1 cellular context compared by ENCODE assay signal in the genomic region with DNA sequence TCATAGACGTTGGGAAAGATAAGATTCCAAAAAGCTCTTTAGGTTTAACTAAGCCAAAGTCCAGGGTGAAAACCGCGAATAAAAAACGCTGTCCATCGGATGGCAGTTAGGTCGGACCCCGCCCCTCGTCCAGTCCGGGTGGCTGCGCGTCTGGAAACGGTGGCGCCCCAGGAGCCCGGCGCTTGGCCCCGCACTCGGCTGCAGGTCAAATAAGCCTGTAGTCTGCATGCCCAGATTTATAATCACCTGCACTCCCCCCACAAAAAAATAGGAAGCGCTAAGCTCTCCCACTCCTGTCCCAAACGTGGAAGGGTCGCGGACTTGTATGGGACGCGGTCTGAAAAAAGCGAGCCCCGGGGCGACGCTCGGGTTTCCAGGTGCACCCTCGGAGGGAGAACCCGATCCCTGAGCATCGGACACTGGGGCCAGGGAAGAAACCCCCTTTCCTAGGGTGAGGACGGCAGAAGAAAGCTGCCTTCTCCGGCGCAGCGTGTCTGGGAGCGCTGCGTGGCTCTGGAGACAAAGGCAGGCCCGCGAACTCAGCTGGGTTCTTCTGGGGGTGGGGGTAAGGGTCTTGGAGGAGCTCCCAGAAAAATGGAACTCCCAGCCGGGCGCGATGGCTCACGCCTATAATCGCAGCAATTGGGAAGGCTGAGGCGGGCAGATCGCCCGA.
A peak's percentile ranks its signal among the peaks of the same experiment; 100 is the strongest.
TF ChIP-seq lines count a peak whose summit lies in the region.

No MANE protein-coding gene starts in this region.

TF ChIP-seq in K562, 482 proteins besides CTCF, POLR2A, EP300 and RAD21 (continued from another document and continues in another):
- no peak for TF ChIP-seq ZNF277 (CRISPR knock-in tag; IDR thresholded peaks at IDR 0.05; ENCODE audit: borderline replicate concordance)
- TF ChIP-seq PHF20 (IDR thresholded peaks at IDR 0.05; ENCODE audit: partially characterized antibody) = no peak
- no peak for TF ChIP-seq ZNF830 (CRISPR knock-in tag; IDR thresholded peaks at IDR 0.05)
- TF ChIP-seq, protein P1, sequence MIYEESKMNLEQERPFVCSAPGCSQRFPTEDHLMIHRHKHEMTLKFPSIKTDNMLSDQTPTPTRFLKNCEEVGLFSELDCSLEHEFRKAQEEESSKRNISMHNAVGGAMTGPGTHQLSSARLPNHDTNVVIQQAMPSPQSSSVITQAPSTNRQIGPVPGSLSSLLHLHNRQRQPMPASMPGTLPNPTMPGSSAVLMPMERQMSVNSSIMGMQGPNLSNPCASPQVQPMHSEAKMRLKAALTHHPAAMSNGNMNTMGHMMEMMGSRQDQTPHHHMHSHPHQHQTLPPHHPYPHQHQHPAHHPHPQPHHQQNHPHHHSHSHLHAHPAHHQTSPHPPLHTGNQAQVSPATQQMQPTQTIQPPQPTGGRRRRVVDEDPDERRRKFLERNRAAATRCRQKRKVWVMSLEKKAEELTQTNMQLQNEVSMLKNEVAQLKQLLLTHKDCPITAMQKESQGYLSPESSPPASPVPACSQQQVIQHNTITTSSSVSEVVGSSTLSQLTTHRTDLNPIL (CRISPR knock-in tag; IDR thresholded peaks at IDR 0.05) = no peak
- TF ChIP-seq NFIX (CRISPR knock-in tag; IDR thresholded peaks at IDR 0.05; ENCODE audit: low read depth) = no peak
- peak; percentile 78; the same call in 1 of the 2 replicates for TF ChIP-seq KAT7 (CRISPR knock-in tag; IDR thresholded peaks at IDR 0.05; ENCODE audit: borderline replicate concordance)
- TF ChIP-seq SAFB2 (IDR thresholded peaks at IDR 0.05; ENCODE audit: borderline replicate concordance, low read depth, low read length, severe bottlenecking) = no peak
- TF ChIP-seq NFE2 (IDR thresholded peaks at IDR 0.05; ENCODE audit: low read depth) = no peak
- peak; percentile 5; the same call in 1 of the 2 replicates for TF ChIP-seq SMAD4 (CRISPR knock-in tag; conservative IDR thresholded peaks at IDR 0.05)
- TF ChIP-seq CTCFL (IDR thresholded peaks at IDR 0.05; ENCODE audit: borderline replicate concordance, insufficient read depth, low read depth, low read length, poor library complexity, severe bottlenecking) = no peak
- TF ChIP-seq TEAD4 (IDR thresholded peaks at IDR 0.05; ENCODE audit: low read length) = no peak
- TF ChIP-seq TEAD4 (CRISPR knock-in tag; IDR thresholded peaks at IDR 0.05; ENCODE audit: borderline replicate concordance) = no peak
- peak; percentile 41; the same call in 1 of the 2 replicates for TF ChIP-seq ZBTB17 (CRISPR knock-in tag; IDR thresholded peaks at IDR 0.05)
- TF ChIP-seq HSF4 (CRISPR knock-in tag; IDR thresholded peaks at IDR 0.05; ENCODE audit: borderline replicate concordance) = no peak
- no peak for TF ChIP-seq MEIS2 (IDR thresholded peaks at IDR 0.05; ENCODE audit: partially characterized antibody)
- TF ChIP-seq RB1 (IDR thresholded peaks at IDR 0.05; ENCODE audit: low read depth) = 0 out of 2 replicates have a peak, but pooled peaks have one; percentile 25
- no peak for TF ChIP-seq ZNF445 (CRISPR knock-in tag; IDR thresholded peaks at IDR 0.05; ENCODE audit: low read depth)
- TF ChIP-seq NR2C1 (IDR thresholded peaks at IDR 0.05) = no peak
- TF ChIP-seq NR2C1 (tag; IDR thresholded peaks at IDR 0.05) = no peak
- no peak for TF ChIP-seq ZNF717 (CRISPR knock-in tag; IDR thresholded peaks at IDR 0.05)
- no peak for TF ChIP-seq MIER1 (IDR thresholded peaks at IDR 0.05; ENCODE audit: low read depth)
- TF ChIP-seq, protein P2, sequence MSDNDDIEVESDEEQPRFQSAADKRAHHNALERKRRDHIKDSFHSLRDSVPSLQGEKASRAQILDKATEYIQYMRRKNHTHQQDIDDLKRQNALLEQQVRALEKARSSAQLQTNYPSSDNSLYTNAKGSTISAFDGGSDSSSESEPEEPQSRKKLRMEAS (CRISPR knock-in tag; IDR thresholded peaks at IDR 0.05) = peak; percentile 4; the same call in 1 of the 2 replicates
- TF ChIP-seq ETV6 (IDR thresholded peaks at IDR 0.05; ENCODE audit: borderline replicate concordance in 1 of 2, low read depth in 2 of 2, low read length in 1 of 2) = no peak
- 0 out of 2 replicates have a peak, but pooled peaks have one; percentile 24 for TF ChIP-seq ETV6 (CRISPR knock-in tag; IDR thresholded peaks at IDR 0.05; ENCODE audit: borderline replicate concordance)
- peak; percentile 80 for TF ChIP-seq RBFOX2 (IDR thresholded peaks at IDR 0.05; ENCODE audit: low read depth, low read length)
- 0 out of 2 replicates have a peak, but pooled peaks have one; percentile 48 for TF ChIP-seq MYC (IDR thresholded peaks at IDR 0.05; ENCODE audit: low read depth, low read length)
- TF ChIP-seq MYC (CRISPR knock-in tag; IDR thresholded peaks at IDR 0.05; ENCODE audit: borderline replicate concordance, low read depth) = no peak; the same call in 1 of the 2 replicates
- TF ChIP-seq EHMT2 (IDR thresholded peaks at IDR 0.05) = no peak
- TF ChIP-seq CEBPB (tag; IDR thresholded peaks at IDR 0.05) = no peak
- TF ChIP-seq ZNF134 (CRISPR knock-in tag; conservative IDR thresholded peaks at IDR 0.05) = no peak
- TF ChIP-seq ATF6 (CRISPR knock-in tag; IDR thresholded peaks at IDR 0.05) = no peak; the same call in 1 of the 2 replicates
- TF ChIP-seq FOXK1 (CRISPR knock-in tag; IDR thresholded peaks at IDR 0.05; ENCODE audit: borderline replicate concordance) = no peak; the same call in 1 of the 2 replicates
- TF ChIP-seq CXXC5 (CRISPR knock-in tag; IDR thresholded peaks at IDR 0.05) = 0 out of 2 replicates have a peak, but pooled peaks have one; percentile 26
- TF ChIP-seq EGR1 (conservative IDR thresholded peaks at IDR 0.05) = no peak
- TF ChIP-seq ZNF140 (CRISPR knock-in tag; IDR thresholded peaks at IDR 0.05) = no peak
- TF ChIP-seq NCOA4 (IDR thresholded peaks at IDR 0.05; ENCODE audit: partially characterized antibody) = no peak
- TF ChIP-seq ZNF583 (CRISPR knock-in tag; IDR thresholded peaks at IDR 0.05) = 0 out of 2 replicates have a peak, but pooled peaks have one; percentile 37
- peak; percentile 41; the same call in 1 of the 2 replicates for TF ChIP-seq MBD2 (IDR thresholded peaks at IDR 0.05; ENCODE audit: borderline replicate concordance, low read depth)
- peak; percentile 19; the same call in 1 of the 2 replicates for TF ChIP-seq ERF (CRISPR knock-in tag; IDR thresholded peaks at IDR 0.05)
- peak; percentile 19 for TF ChIP-seq HMGN3 (IDR thresholded peaks at IDR 0.05; ENCODE audit: borderline replicate concordance, extremely low read depth, insufficient read length, low read depth, low read length)
- no peak for TF ChIP-seq PATZ1 (CRISPR knock-in tag; IDR thresholded peaks at IDR 0.05; ENCODE audit: borderline replicate concordance)
- 0 out of 2 replicates have a peak, but pooled peaks have one; percentile 3 for TF ChIP-seq DPF2 (IDR thresholded peaks at IDR 0.05)
- peak; percentile 78; the same call in 1 of the 2 replicates for TF ChIP-seq ZC3H4 (CRISPR knock-in tag; IDR thresholded peaks at IDR 0.05; ENCODE audit: borderline replicate concordance)
- no peak for TF ChIP-seq ATF3 (IDR thresholded peaks at IDR 0.05)
- peak; percentile 22; the same call in 1 of the 2 replicates for TF ChIP-seq ATF3 (CRISPR knock-in tag; conservative IDR thresholded peaks at IDR 0.05)
- TF ChIP-seq NFYB (IDR thresholded peaks at IDR 0.05; ENCODE audit: extremely low read depth, insufficient read length) = no peak
- TF ChIP-seq, protein P3, sequence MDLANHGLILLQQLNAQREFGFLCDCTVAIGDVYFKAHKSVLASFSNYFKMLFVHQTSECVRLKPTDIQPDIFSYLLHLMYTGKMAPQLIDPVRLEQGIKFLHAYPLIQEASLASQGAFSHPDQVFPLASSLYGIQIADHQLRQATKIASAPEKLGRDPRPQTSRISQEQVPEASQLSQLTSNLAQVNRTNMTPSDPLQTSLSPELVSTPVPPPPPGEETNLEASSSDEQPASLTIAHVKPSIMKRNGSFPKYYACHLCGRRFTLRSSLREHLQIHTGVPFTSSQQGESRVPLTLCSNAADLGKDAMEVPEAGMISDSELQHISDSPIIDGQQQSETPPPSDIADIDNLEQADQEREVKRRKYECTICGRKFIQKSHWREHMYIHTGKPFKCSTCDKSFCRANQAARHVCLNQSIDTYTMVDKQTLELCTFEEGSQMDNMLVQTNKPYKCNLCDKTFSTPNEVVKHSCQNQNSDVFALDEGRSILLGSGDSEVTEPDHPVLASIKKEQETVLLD (IDR thresholded peaks at IDR 0.05) = 0 out of 2 replicates have a peak, but pooled peaks have one; percentile 19
- TF ChIP-seq PCBP1 (IDR thresholded peaks at IDR 0.05; ENCODE audit: low read depth, low read length, poor library complexity, severe bottlenecking) = no peak
- TF ChIP-seq NCOA6 (IDR thresholded peaks at IDR 0.05) = no peak
- TF ChIP-seq HDAC6 (IDR thresholded peaks at IDR 0.05; ENCODE audit: low read depth, low read length) = 0 out of 2 replicates have a peak, but pooled peaks have one; percentile 29
- no peak for TF ChIP-seq SMARCA5 (IDR thresholded peaks at IDR 0.05)
- TF ChIP-seq ZNF174 (CRISPR knock-in tag; IDR thresholded peaks at IDR 0.05) = no peak
- no peak for TF ChIP-seq TAF7 (tag; IDR thresholded peaks at IDR 0.05)
- TF ChIP-seq KLF1 (tag; IDR thresholded peaks at IDR 0.05) = no peak
- TF ChIP-seq NFATC3 (IDR thresholded peaks at IDR 0.05) = peak; percentile 81; the same call in 1 of the 2 replicates
- TF ChIP-seq ZNF384 (IDR thresholded peaks at IDR 0.05; ENCODE audit: low read depth, low read length) = no peak
- TF ChIP-seq KDM4B (IDR thresholded peaks at IDR 0.05; ENCODE audit: borderline replicate concordance in 2 of 2, low read depth in 1 of 2) = no peak; a peak in 1 of 4 replicates
- TF ChIP-seq CREM (IDR thresholded peaks at IDR 0.05; ENCODE audit: low read depth) = peak; percentile 13; the same call in 1 of the 2 replicates
- no peak for TF ChIP-seq RBM17 (IDR thresholded peaks at IDR 0.05; ENCODE audit: borderline replicate concordance, low read depth, low read length)
- no peak for TF ChIP-seq ZC3H11A (IDR thresholded peaks at IDR 0.05; ENCODE audit: low read depth, low read length)
